24 cellular contexts compared by ENCODE assay signal in the genomic region with DNA sequence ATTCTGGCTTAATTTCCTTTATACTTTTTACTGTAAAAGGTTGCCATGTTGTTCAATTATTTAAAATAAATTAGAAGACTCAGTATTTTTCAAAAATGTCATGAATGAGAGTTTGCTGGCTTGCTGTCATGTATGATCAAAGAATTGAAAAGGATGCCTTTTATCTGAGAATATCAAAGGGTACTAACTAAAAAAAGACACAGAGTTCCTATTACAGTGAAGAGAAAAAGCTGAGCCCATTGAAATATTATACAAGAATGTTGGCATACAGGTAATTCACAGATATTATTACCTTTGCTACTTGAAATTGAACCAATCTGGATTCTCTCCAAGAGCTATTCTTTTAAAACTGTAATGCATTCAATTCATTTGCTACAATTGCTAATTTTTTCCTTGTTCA.
"Had no signal": no experiment of that assay in that cellular context is flagged by ENCODE, and none has a peak within 500 bp of the region (broad histone marks: within the 10 kb centered on the region; RNA-seq: fewer than 3 reads in every experiment).

No MANE protein-coding gene starts in this region.

- H3K27me3 ChIP-seq: colonic mucosa, dorsolateral prefrontal cortex, esophagus muscularis mucosa, esophagus squamous epithelium, foreskin keratinocyte, gastrocnemius medialis, gastroesophageal sphincter, heart left ventricle, heart right ventricle had no signal

- H3K4me1 ChIP-seq: colonic mucosa, esophagus muscularis mucosa, esophagus squamous epithelium, gastroesophageal sphincter, heart left ventricle had no signal

- H3K9me3 ChIP-seq: colonic mucosa, esophagus muscularis mucosa, esophagus squamous epithelium, gastrocnemius medialis, gastroesophageal sphincter, heart left ventricle, heart right ventricle had no signal

- ATAC-seq: effector memory CD8-positive, alpha-beta T cell; esophagus mucosa; foreskin keratinocyte; gastrocnemius medialis; gastroesophageal sphincter; heart left ventricle; heart right ventricle had no signal

- H3K4me3 ChIP-seq: colonic mucosa, coronary artery, dorsolateral prefrontal cortex, esophagus muscularis mucosa, esophagus squamous epithelium, gastrocnemius medialis, gastroesophageal sphincter, heart left ventricle, heart right ventricle had no signal

- H3K27ac ChIP-seq: colonic mucosa, coronary artery, dorsolateral prefrontal cortex, epithelial cell of prostate, esophagus muscularis mucosa, esophagus squamous epithelium, foreskin keratinocyte, gastrocnemius medialis, gastroesophageal sphincter, heart left ventricle, heart right ventricle had no signal

- DNase-seq: colonic mucosa; cortex of kidney; dermis blood vessel endothelial cell; dorsolateral prefrontal cortex; effector CD4-positive, alpha-beta T cell; effector CD8-positive, alpha-beta T cell; effector memory CD4-positive, alpha-beta T cell; effector memory CD8-positive, alpha-beta T cell; endodermal cell; erythroblast; esophagus squamous epithelium; foreskin fibroblast; foreskin keratinocyte; foreskin melanocyte; gastrocnemius medialis; glutamatergic neuron; head of caudate nucleus; heart left ventricle; heart right ventricle had no signal

- H3K36me3 ChIP-seq: colonic mucosa, esophagus muscularis mucosa, esophagus squamous epithelium, gastrocnemius medialis, gastroesophageal sphincter, heart left ventricle, heart right ventricle had no signal
